8 cellular contexts compared by ENCODE assay signal in the genomic region with DNA sequence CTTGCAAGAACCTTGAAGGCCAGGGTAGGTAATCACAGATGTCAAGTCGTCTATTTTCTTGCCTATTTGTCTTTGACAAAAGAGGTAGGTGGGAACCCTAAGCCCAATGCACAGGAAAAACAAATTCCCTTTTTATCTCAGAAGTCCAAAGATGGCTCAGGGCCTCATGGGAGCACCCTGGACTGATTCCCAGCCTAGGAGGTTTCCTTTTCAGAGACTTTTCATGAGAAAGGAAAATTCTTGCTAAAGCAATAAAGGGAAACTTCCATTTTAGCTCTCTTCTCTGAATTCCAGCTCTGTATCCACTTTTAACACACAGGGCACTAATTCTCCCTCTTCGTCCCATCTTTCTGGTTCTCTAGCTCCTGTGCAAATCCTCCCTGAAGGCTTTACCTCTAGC. TPM values are rescaled to one million over a fixed set of nuclear protein-coding genes. Genes with fewer than 3 reads are reported as not detected.
DNase-seq lines count a peak whose midpoint lies in the region; ATAC-seq and TF ChIP-seq lines count a peak whose summit lies in the region.

No MANE protein-coding gene starts in this region.

- peak overlapping the region in 58 of 59 donors; percentile 47 to 96 (median 85) for H3K4me3 ChIP-seq in dorsolateral prefrontal cortex
- H3K4me3 ChIP-seq in uterus = peak overlapping the region; percentile 61 to 75

- H3K27me3 ChIP-seq in dorsolateral prefrontal cortex (no peaks in the 10 kb centered on the region), uterus (no peaks in the 10 kb centered on the region)

- peaks cover 14 to 26% (median 26%) of the 10 kb centered on the region in 3 donors for H3K4me1 Mint-ChIP-seq in naive B cell

- H3K27me3 Mint-ChIP-seq in naive B cell = no peaks in the 10 kb centered on the region

- H3K4me3 Mint-ChIP-seq in naive B cell = peak overlapping the region; percentile 93 to 99 (median 96)

- no peak for TF ChIP-seq CTCF in dorsolateral prefrontal cortex (IDR thresholded peaks at IDR 0.05 in 54 of 56, conservative IDR thresholded peaks at IDR 0.05 in 2 of 56; ENCODE audit: low read depth in 1 of 56, partially characterized antibody in 56 of 56)
- no peak for TF ChIP-seq CTCF in uterus (IDR thresholded peaks at IDR 0.05)

- H3K9me3 Mint-ChIP-seq in naive B cell = no peaks in the 10 kb centered on the region

- H3K9me3 ChIP-seq in uterus = no peaks in the 10 kb centered on the region

- H3K36me3 ChIP-seq in uterus = no peaks in the 10 kb centered on the region

- H3K27ac ChIP-seq in dorsolateral prefrontal cortex (peak overlapping the region in 58 of 59 donors; percentile 24 to 99 (median 97)), uterus (peak overlapping the region; percentile 96 to 97)

- intact Hi-C loops in Right ventricle myocardium superior (cut with DNase I) (loop anchor here (10.0 kb wide), 1 partner anchor 155 kb away; no protein-coding TSS in a partner anchor), Right ventricle myocardium inferior (cut with DNase I) (no loop called here), dorsolateral prefrontal cortex (cut with DNase I) (loop anchor here in 1 of 2 donors (5.0 kb wide), 1 partner anchor 242 kb away; a partner anchor contains a TSS), uterus (cut with DNase I; ENCODE audit: low total_unique reads) (no loop called here)

- ATAC-seq in Right ventricle myocardium superior (ENCODE audit: poor library complexity) (no peak), Right ventricle myocardium inferior (no peak), naive B cell (ENCODE audit: low read depth in 2 of 2) (no peak), GM18867 (IDR thresholded peaks at IDR 0.05; ENCODE audit: unreplicated experiment) (no peak), GM19463 (IDR thresholded peaks at IDR 0.05; ENCODE audit: unreplicated experiment) (no peak)

- DNase-seq in Right ventricle myocardium superior (peak; percentile 69), Right ventricle myocardium inferior (ENCODE audit: missing footprints) (no peak), dorsolateral prefrontal cortex (no peak), naive B cell (no peak), uterus (peak; percentile 20 to 47), H4 (ENCODE audit: low spot score) (no peak)

- no peak for TF ChIP-seq POLR2A in uterus (IDR thresholded peaks at IDR 0.05)

- peak overlapping the region; percentile 6 to 98 (median 96) for H3K27ac Mint-ChIP-seq in naive B cell

- peaks cover 13 to 20% of the 10 kb centered on the region in 2 donors for H3K36me3 Mint-ChIP-seq in naive B cell

- peaks cover 0 to 6% of the 10 kb centered on the region in 2 donors for H3K4me1 ChIP-seq in uterus

RNA-seq across cellular contexts. Expression of a gene that starts 1.2 kb away (rescaled TPM):
- total RNA-seq in Right ventricle myocardium superior = 13.7 TPM
- 17.3 TPM for total RNA-seq in Right ventricle myocardium inferior
- 10 to 100 TPM; 14.7 to 40.6 (median 27.1) TPM for total RNA-seq in dorsolateral prefrontal cortex
- polyA plus RNA-seq in naive B cell (ENCODE audit: low read depth in 6 of 6) = 10 to 100 TPM in 5 of 6 donors, 1 to 10 TPM in 1; 7.8 to 19.1 (median 12.5) TPM
- 10 to 100 TPM; 28.7 to 71.5 (median 39.9) TPM for total RNA-seq in uterus
- 7.0 and 7.2 TPM in 2 replicates for total RNA-seq in H4 (2014; rRNA removed; shearing (Covaris generic))

Comparison
In these comparisons a context has a peak if more than half of its experiments do, and no peak if none do; other contexts are left out.
1. DNase-seq: peak in Right ventricle myocardium superior (single experiment) and uterus (2 of 2); none in Right ventricle myocardium inferior (single experiment), dorsolateral prefrontal cortex (0 of 10), naive B cell (single experiment) and H4 (single experiment).